ENCODE assay signal across 8 cellular contexts in genomic region chr18:52903858-52904257, GRCh38.
DNase-seq lines count a peak whose midpoint lies in the region; ATAC-seq lines count a peak whose summit lies in the region.

No MANE protein-coding gene starts in this region.

- no peaks in the 10 kb centered on the region for H3K4me1 Mint-ChIP-seq in activated naive CD8-positive, alpha-beta T cell treated with anti-CD3 and anti-CD28 coated beads, Interleukin-2, amount 50 U/mL, for 24 hours
- no peaks in the 10 kb centered on the region for H3K4me1 Mint-ChIP-seq in activated naive CD8-positive, alpha-beta T cell treated with anti-CD3 and anti-CD28 coated beads for 36 hours

- DNase-seq in activated naive CD8-positive, alpha-beta T cell treated with anti-CD3 and anti-CD28 coated beads, Interleukin-2, amount 50 U/mL, for 24 hours = peak; percentile 5
- DNase-seq in activated naive CD8-positive, alpha-beta T cell treated with anti-CD3 and anti-CD28 coated beads for 36 hours = no peak
- DNase-seq in NCI-H146 (lab: John Stamatoyannopoulos, UW) = peak; percentile 63
- peak; percentile 11 for DNase-seq in astrocyte of the hippocampus (ENCODE audit: low read depth, low spot score)
- DNase-seq in midbrain (lab: John Stamatoyannopoulos, UW) = peak; percentile 49
- DNase-seq in activated CD4-positive, alpha-beta T cell treated with anti-CD3 and anti-CD28 coated beads, Interleukin-2, amount 50 U/mL, for 1 hour = no peak
- no peak for DNase-seq in AG08396 (ENCODE audit: low spot score)

- H3K27ac Mint-ChIP-seq in activated naive CD8-positive, alpha-beta T cell treated with anti-CD3 and anti-CD28 coated beads, Interleukin-2, amount 50 U/mL, for 24 hours = no peak overlapping the region
- H3K27ac Mint-ChIP-seq in activated naive CD8-positive, alpha-beta T cell treated with anti-CD3 and anti-CD28 coated beads for 36 hours = no peak overlapping the region

- no peak overlapping the region for H3K4me3 Mint-ChIP-seq in activated naive CD8-positive, alpha-beta T cell treated with anti-CD3 and anti-CD28 coated beads, Interleukin-2, amount 50 U/mL, for 24 hours
- H3K4me3 Mint-ChIP-seq in activated naive CD8-positive, alpha-beta T cell treated with anti-CD3 and anti-CD28 coated beads for 36 hours = no peak overlapping the region

- ATAC-seq in activated naive CD8-positive, alpha-beta T cell treated with anti-CD3 and anti-CD28 coated beads, Interleukin-2, amount 50 U/mL, for 24 hours = no peak
- no peak for ATAC-seq in GM18909 (IDR thresholded peaks at IDR 0.05; ENCODE audit: poor library complexity, unreplicated experiment)

- H3K36me3 Mint-ChIP-seq in activated naive CD8-positive, alpha-beta T cell treated with anti-CD3 and anti-CD28 coated beads, Interleukin-2, amount 50 U/mL, for 24 hours (ENCODE audit: low read depth) = no peaks in the 10 kb centered on the region
- no peaks in the 10 kb centered on the region for H3K36me3 Mint-ChIP-seq in activated naive CD8-positive, alpha-beta T cell treated with anti-CD3 and anti-CD28 coated beads for 36 hours

- no peaks in the 10 kb centered on the region for H3K9me3 Mint-ChIP-seq in activated naive CD8-positive, alpha-beta T cell treated with anti-CD3 and anti-CD28 coated beads, Interleukin-2, amount 50 U/mL, for 24 hours
- no peaks in the 10 kb centered on the region for H3K9me3 Mint-ChIP-seq in activated naive CD8-positive, alpha-beta T cell treated with anti-CD3 and anti-CD28 coated beads for 36 hours

- no peaks in the 10 kb centered on the region for H3K27me3 Mint-ChIP-seq in activated naive CD8-positive, alpha-beta T cell treated with anti-CD3 and anti-CD28 coated beads, Interleukin-2, amount 50 U/mL, for 24 hours
- H3K27me3 Mint-ChIP-seq in activated naive CD8-positive, alpha-beta T cell treated with anti-CD3 and anti-CD28 coated beads for 36 hours = no peaks in the 10 kb centered on the region

Comparison
In these comparisons a context has a peak if more than half of its experiments do, and no peak if none do; other contexts are left out.
1. DNase-seq: peak in activated naive CD8-positive, alpha-beta T cell treated with anti-CD3 and anti-CD28 coated beads, Interleukin-2, amount 50 U/mL, for 24 hours (single experiment), NCI-H146 (single experiment), astrocyte of the hippocampus (single experiment) and midbrain (single experiment); none in activated naive CD8-positive, alpha-beta T cell treated with anti-CD3 and anti-CD28 coated beads for 36 hours (single experiment), activated CD4-positive, alpha-beta T cell treated with anti-CD3 and anti-CD28 coated beads, Interleukin-2, amount 50 U/mL, for 1 hour (single experiment) and AG08396 (single experiment).